15 cellular contexts compared by ENCODE assay signal in genomic region chr7:41912851-41913580, GRCh38.
"Had no signal": no experiment of that assay in that cellular context is flagged by ENCODE, and none has a peak within 500 bp of the region (broad histone marks: within the 10 kb centered on the region; RNA-seq: fewer than 3 reads in every experiment).

No MANE protein-coding gene starts in this region.

- H3K9me3 ChIP-seq: thyroid gland, uterus had no signal

- DNase-seq: activated CD8-positive, alpha-beta memory T cell treated with anti-CD3 and anti-CD28 coated beads, Interleukin-2, amount 10 ng/mL, durations not matched to agents 7 days and 5 days; activated effector memory CD4-positive, alpha-beta T cell treated with Interleukin-2 at 50 U/mL for 16 hours; activated T-cell treated with anti-CD3 and anti-CD28 coated beads, Interleukin-2, amount 50 U/mL, for 24 hours; anterior cingulate cortex; hypothalamus; midbrain; retina; stimulated activated CD4-positive, alpha-beta T cell treated with anti-CD3 and anti-CD28 coated beads, Interleukin-15, amount 100 ng/mL, for 24 hours; stimulated activated CD4-positive, alpha-beta T cell treated with anti-CD3 and anti-CD28 coated beads, Interleukin-4, amount 100 ng/mL, for 4 hours; T-helper 2 cell; thyroid gland; uterus had no signal

- H3K4me2 ChIP-seq: neural progenitor cell had no signal

- H3K4me1 ChIP-seq: neural progenitor cell, thyroid gland, uterus had no signal

- ATAC-seq: activated CD4-positive, CD25-positive, alpha-beta regulatory T cell treated with anti-CD3 and anti-CD28 coated beads, Interleukin-2, amount 50 U/mL, for 24 hours; activated CD8-positive, alpha-beta memory T cell treated with anti-CD3 and anti-CD28 coated beads, Interleukin-2, amount 10 ng/mL, durations not matched to agents 7 days and 5 days had no signal

- H3K9ac ChIP-seq: neural progenitor cell had no signal

- H3K27ac ChIP-seq: cardiac muscle cell, neural progenitor cell, thyroid gland, uterus had no signal

- H3K36me3 ChIP-seq: cardiac muscle cell, neural progenitor cell, thyroid gland, uterus had no signal

- H3K4me3 ChIP-seq: cardiac muscle cell, neural progenitor cell, thyroid gland, uterus had no signal

- H3K27me3 ChIP-seq: cardiac muscle cell, neural progenitor cell, thyroid gland, uterus had no signal
